Comparison of ENCODE assay signal across 8 cellular contexts in genomic region chr12:117100251-117100650, GRCh38. TPM values are rescaled to one million over a fixed set of nuclear protein-coding genes. Genes with fewer than 3 reads are reported as not detected.
A peak's percentile ranks its signal among the peaks of the same experiment; 100 is the strongest.
DNase-seq lines count a peak whose midpoint lies in the region; ATAC-seq and TF ChIP-seq lines count a peak whose summit lies in the region.

No MANE protein-coding gene starts in this region.

- TF ChIP-seq POLR2A in IMR-90 (IDR thresholded peaks at IDR 0.05; ENCODE audit: low read depth, low read length), result no peak

- peak; percentile 57; the same call in 1 of the 2 replicates for ATAC-seq in IMR-90 (ENCODE audit: low read depth)

- no peak overlapping the region for H3K4ac ChIP-seq in IMR-90 (ENCODE audit: low read depth, low read length)

- no peak overlapping the region for H3K56ac ChIP-seq in IMR-90 (ENCODE audit: extremely low read depth, insufficient read depth, low read length)

- no CpG with 5 or more reads among the region's 5 CpGs for WGBS in IMR-90 (ENCODE audit: extremely low coverage in 2 of 2, insufficient read length in 1 of 2), 2 experiments

- H3K9me3 Mint-ChIP-seq in brain (no peaks in the 10 kb centered on the region), neural crest cell (no peaks in the 10 kb centered on the region)

- POLR2A ChIA-PET in IMR-90 (lab: Charles Lee; ENCODE audit: unreplicated experiment), result no interaction called here

- no peaks in the 10 kb centered on the region for H3K36me3 ChIP-seq in IMR-90 (ENCODE audit: control insufficient read depth, insufficient read depth, low read length)

- no peak overlapping the region for H3K23ac ChIP-seq in IMR-90 (ENCODE audit: low read depth, low read length)

- dilution Hi-C loops in IMR-90 (cut with HindIII; ENCODE audit: low sequenced_read_pairs, unreplicated experiment), result no loop called here

- no peak overlapping the region for H4K91ac ChIP-seq in IMR-90 (ENCODE audit: insufficient read depth, low read depth, low read length)

- H3K27ac Mint-ChIP-seq in brain (no peak overlapping the region), neural crest cell (ENCODE audit: unreplicated experiment) (no peak overlapping the region)

- no peak for TF ChIP-seq RAD21 in IMR-90 (IDR thresholded peaks at IDR 0.05; ENCODE audit: low read length)

- H3K27me3 Mint-ChIP-seq in brain (peaks cover 53% of the 10 kb centered on the region), neural crest cell (ENCODE audit: low read depth) (peaks cover 78% of the 10 kb centered on the region)

- H2BK20ac ChIP-seq in IMR-90 (ENCODE audit: low read depth, low read length), result no peak overlapping the region

- no peak overlapping the region for H2AK9ac ChIP-seq in IMR-90 (replicated peaks; ENCODE audit: low read depth, low read length, poor library complexity)

- H3K4me1 Mint-ChIP-seq in brain, result peaks cover 31% of the 10 kb centered on the region
- H3K4me1 Mint-ChIP-seq in neural crest cell, result peaks cover 16% of the 10 kb centered on the region

- H4K20me1 ChIP-seq in IMR-90 (ENCODE audit: insufficient read depth, low read length), result no peaks in the 10 kb centered on the region

- BruUV-seq in IMR-90 (replicated peaks; lab: Mats Ljungman, UMichigan), result no TSS peak

- TF ChIP-seq CTCF in IMR-90 (conservative IDR thresholded peaks at IDR 0.05; ENCODE audit: low read depth, low read length), result peak; percentile 38
- peak; percentile 25 to 38 for TF ChIP-seq CTCF in brain (conservative IDR thresholded peaks at IDR 0.05)
- TF ChIP-seq CTCF in neural crest cell (conservative IDR thresholded peaks at IDR 0.05), result peak; percentile 50

- H2BK120ac ChIP-seq in IMR-90 (ENCODE audit: low read depth, low read length), result no peak overlapping the region

- no peak overlapping the region for H3K14ac ChIP-seq in IMR-90 (replicated peaks; ENCODE audit: low read depth, low read length)

- H4K8ac ChIP-seq in IMR-90 (ENCODE audit: low read depth in 2 of 2, low read length in 2 of 2), result no peak overlapping the region

- H3K9ac ChIP-seq in IMR-90 (ENCODE audit: low read depth, low read length), result no peak overlapping the region

- H3K27ac ChIP-seq in IMR-90 (ENCODE audit: insufficient read depth, low read length), result no peak overlapping the region

- H3K79me1 ChIP-seq in IMR-90 (ENCODE audit: low read depth in 1 of 2, low read length in 2 of 2), result no peaks in the 10 kb centered on the region

- H3K36me3 Mint-ChIP-seq in brain, result no peaks in the 10 kb centered on the region
- H3K36me3 Mint-ChIP-seq in neural crest cell (ENCODE audit: low read depth), result peaks cover 2% of the 10 kb centered on the region

- H3K18ac ChIP-seq in IMR-90 (ENCODE audit: low read depth, low read length), result no peak overlapping the region

- no peak overlapping the region for H3K4me3 ChIP-seq in IMR-90 (ENCODE audit: insufficient read depth, low read depth, low read length)

- H2BK15ac ChIP-seq in IMR-90 (ENCODE audit: low read depth, low read length), result no peak overlapping the region

- intact Hi-C loops in IMR-90 (cut with micrococcal nuclease), result no loop called here

- H3K4me3 Mint-ChIP-seq in brain, result peak overlapping the region; percentile 35 to 73 (median 45)
- peak overlapping the region; percentile 64 for H3K4me3 Mint-ChIP-seq in neural crest cell

- no peaks in the 10 kb centered on the region for H3K9me1 ChIP-seq in IMR-90 (ENCODE audit: insufficient read depth, low read length)

- no peak overlapping the region for H2AK5ac ChIP-seq in IMR-90 (ENCODE audit: low read depth, low read length)

- no peaks in the 10 kb centered on the region for H3K9me3 ChIP-seq in IMR-90 (ENCODE audit: control insufficient read depth, insufficient read depth, low read length)

- peaks cover 66% of the 10 kb centered on the region for H3K27me3 ChIP-seq in IMR-90 (ENCODE audit: control insufficient read depth, insufficient read depth, low read length)

- no peak overlapping the region for H4K5ac ChIP-seq in IMR-90 (ENCODE audit: low read depth, low read length)

- no peak overlapping the region for H3K4me2 ChIP-seq in IMR-90 (ENCODE audit: low read depth, low read length)

- DNase-seq in NCI-H2196 (lab: John Stamatoyannopoulos, UW; ENCODE audit: unreplicated experiment), result peak; percentile 16
- no peak for DNase-seq in NCI-H2196 treated with DMSO at 0.1 percent for 48 hours (lab: John Stamatoyannopoulos, UW; ENCODE audit: unreplicated experiment)
- peak; percentile 16 for DNase-seq in IMR-90
- no peak for DNase-seq in neural crest cell (ENCODE audit: low read depth, low spot score)
- no peak for DNase-seq in NCI-H2081 (lab: John Stamatoyannopoulos, UW)
- DNase-seq in OCI-M2 (lab: John Stamatoyannopoulos, UW; ENCODE audit: unreplicated experiment), result no peak
- DNase-seq in epidermal melanocyte (ENCODE audit: insufficient read length, low spot score), result no peak

- H2AFZ ChIP-seq in IMR-90 (replicated peaks; ENCODE audit: low read length, poor library complexity), result peak overlapping the region; percentile 43

- in situ Hi-C loops in IMR-90 (cut with MboI; ENCODE audit: low sequenced_read_pairs), result no loop called here

- CTCF ChIA-PET in IMR-90 (lab: Yijun Ruan, JAX), result interaction anchor here (0.6 kb wide), 1 partner anchor 9 kb away, joined by 3 read pairs; no protein-coding TSS in a partner anchor

- H3K4me1 ChIP-seq in IMR-90 (ENCODE audit: control insufficient read depth, insufficient read depth, low read length), result no peaks in the 10 kb centered on the region; the same call in 1 of the 2 replicates

- no peak overlapping the region for H2BK5ac ChIP-seq in IMR-90 (ENCODE audit: low read depth, low read length, poor library complexity, severe bottlenecking)

TF ChIP-seq in IMR-90, 13 proteins besides CTCF, POLR2A, EP300 and RAD21:
- TF ChIP-seq BHLHE40 (IDR thresholded peaks at IDR 0.05; ENCODE audit: low read depth, low read length) (no peak), CHD1 (IDR thresholded peaks at IDR 0.05; ENCODE audit: low read depth, low read length) (no peak), RFX5 (IDR thresholded peaks at IDR 0.05; ENCODE audit: low read depth, low read length) (no peak), SMC3 (IDR thresholded peaks at IDR 0.05; ENCODE audit: low read depth, low read length) (no peak), NFE2L2 (IDR thresholded peaks at IDR 0.05; ENCODE audit: low read depth, low read length) (no peak), CEBPB (IDR thresholded peaks at IDR 0.05; ENCODE audit: low read depth, low read length) (no peak), FOS (IDR thresholded peaks at IDR 0.05; ENCODE audit: low read depth, low read length) (no peak), MAFK (IDR thresholded peaks at IDR 0.05; ENCODE audit: low read depth, low read length) (no peak), ELK1 (IDR thresholded peaks at IDR 0.05; ENCODE audit: borderline replicate concordance, low read depth, low read length) (no peak), MAZ (IDR thresholded peaks at IDR 0.05; ENCODE audit: borderline replicate concordance, low read depth, low read length) (no peak), USF2 (IDR thresholded peaks at IDR 0.05; ENCODE audit: low read depth, low read length) (no peak), MXI1 (IDR thresholded peaks at IDR 0.05; ENCODE audit: borderline replicate concordance, low read depth, low read length) (no peak), RCOR1 (IDR thresholded peaks at IDR 0.05; ENCODE audit: insufficient replicate concordance, low read length) (no peak)

RNA-seq across cellular contexts. Expression of gene TESC, which starts 1.0 kb away (rescaled TPM):
- total RNA-seq in IMR-90 (2012; rRNA removed), result 0.18 TPM in 1 of 2 replicates, not detected in the other
- polyA plus RNA-seq in IMR-90 (2012; rRNA removed), result 0.22 TPM in 1 of 2 replicates, not detected in the other
- 0.09 TPM in 1 of 2 replicates, not detected in the other for polyA plus RNA-seq in IMR-90 (2012; cell fraction: cytosol; rRNA removed)
- polyA plus RNA-seq in IMR-90 (2012; cell fraction: nucleus; rRNA removed; ENCODE audit: low replicate concordance), result not detected in 2 replicates
- polyA plus RNA-seq in brain (ENCODE audit: insufficient read depth, low read depth, low replicate concordance), result 13.0 TPM
- 0.65 and 0.93 TPM in 2 replicates for total RNA-seq in neural crest cell

Comparison
In these comparisons a context has a peak if more than half of its experiments do, and no peak if none do; other contexts are left out.
1. DNase-seq: peak in NCI-H2196 (single experiment) and IMR-90 (single experiment); none in NCI-H2196 treated with DMSO at 0.1 percent for 48 hours (single experiment), neural crest cell (single experiment), NCI-H2081 (0 of 2), OCI-M2 (single experiment) and epidermal melanocyte (single experiment).
2. Peak in every context shown above with its lines, with median percentiles within 50 percentile points of each other: CTCF ChIP-seq.